ENCODE assay signal across 9 cellular contexts in genomic region chr2:189660803-189661147, GRCh38. TPM values are rescaled to one million over a fixed set of nuclear protein-coding genes. Genes with fewer than 3 reads are reported as not detected.
DNase-seq lines count a peak whose midpoint lies in the region; ATAC-seq and TF ChIP-seq lines count a peak whose summit lies in the region.
"Had no signal": no experiment of that assay in that cellular context is flagged by ENCODE, and none has a peak within 500 bp of the region (broad histone marks: within the 10 kb centered on the region; RNA-seq: fewer than 3 reads in every experiment).

No MANE protein-coding gene starts in this region.

- DNase-seq in DND-41, result no peak
- DNase-seq in MM.1S, result no peak
- DNase-seq in esophagus muscularis mucosa (ENCODE audit: extremely low spot score), result no peak
- no peak for DNase-seq in gastrocnemius medialis
- no peak for DNase-seq in NCI-H2196 (lab: John Stamatoyannopoulos, UW; ENCODE audit: unreplicated experiment)
- no peak for DNase-seq in Peyer's patch
- no peak for DNase-seq in NCI-H82 treated with DMSO at 0.1 percent for 48 hours (lab: John Stamatoyannopoulos, UW; ENCODE audit: unreplicated experiment)
- no peak for DNase-seq in ACHN

- in situ Hi-C loops in gastrocnemius medialis (cut with MboI; ENCODE audit: low sequenced_read_pairs in 4 of 4) (loop anchor here in 1 of 4 donors (5.0 kb wide), 1 partner anchor 37 kb away; no protein-coding TSS in a partner anchor), ACHN (cut with HindIII; ENCODE audit: low pct_ligation_motif_present, low pct_unique_long_range_greater_than_20kb, low sequenced_read_pairs) (no loop called here)

- H2AFZ ChIP-seq in DND-41 (ENCODE audit: low read depth, low read length) (no peak overlapping the region), MM.1S (ENCODE audit: low read length) (no peak overlapping the region)

- intact Hi-C loops in esophagus muscularis mucosa (cut with DNase I) (loop anchor here (2.0 to 5.0 kb wide), 2 partner anchors 36 to 122 kb away; partner anchors contain the start of genes ORMDL1 and PMS1), gastrocnemius medialis (cut with DNase I; ENCODE audit: low total_unique reads) (loop anchor here (1.0 to 10.0 kb wide), 6 partner anchors 14 to 1354 kb away; partner anchors contain the start of genes ANKAR, MSTN, ORMDL1 and OSGEPL1)

- H3F3A ChIP-seq in MM.1S (ENCODE audit: insufficient read depth, low read length), result peaks cover 20% of the 10 kb centered on the region

- TF ChIP-seq EP300 in esophagus muscularis mucosa (IDR thresholded peaks at IDR 0.05), result no peak

- H3K9me3 ChIP-seq in DND-41 (ENCODE audit: insufficient read depth, low read length, severe bottlenecking) (no peaks in the 10 kb centered on the region), MM.1S (replicated peaks; ENCODE audit: insufficient read depth, low read length) (no peaks in the 10 kb centered on the region), esophagus muscularis mucosa (no peaks in the 10 kb centered on the region), gastrocnemius medialis (no peaks in the 10 kb centered on the region), Peyer's patch (no peaks in the 10 kb centered on the region)
- H3K9me3 ChIP-seq: testis had no signal

- H3K9me2 ChIP-seq in MM.1S (replicated peaks; ENCODE audit: insufficient read depth, low read length), result no peaks in the 10 kb centered on the region

- H3K4me1 ChIP-seq in DND-41 (ENCODE audit: insufficient read depth, low read length), result peaks cover 66% of the 10 kb centered on the region
- H3K4me1 ChIP-seq in MM.1S (ENCODE audit: low read length), result peaks cover 33% of the 10 kb centered on the region
- H3K4me1 ChIP-seq in esophagus muscularis mucosa, result peaks cover 22 to 37% (median 30%) of the 10 kb centered on the region in 4 donors
- peaks cover 23 to 28% of the 10 kb centered on the region in 2 donors for H3K4me1 ChIP-seq in gastrocnemius medialis
- H3K4me1 ChIP-seq in Peyer's patch, result peaks cover 0 to 27% (median 5%) of the 10 kb centered on the region in 4 donors

- WGBS in esophagus muscularis mucosa, result 5% methylated on average over 4 of the region's 4 CpGs

- H3K4me3 ChIP-seq in DND-41 (ENCODE audit: low read depth in 1 of 2, low read length in 2 of 2) (no peak overlapping the region), MM.1S (ENCODE audit: low read length) (no peak overlapping the region), esophagus muscularis mucosa (peak overlapping the region in 1 of 4 donors; percentile 96), gastrocnemius medialis (no peak overlapping the region), Peyer's patch (no peak overlapping the region)

- 0 out of 2 replicates have a peak overlapping the region, but pooled peaks have one; percentile 13 for H3K27ac ChIP-seq in DND-41 (ENCODE audit: low read length)
- no peak overlapping the region for H3K27ac ChIP-seq in MM.1S (ENCODE audit: low read length)
- H3K27ac ChIP-seq in esophagus muscularis mucosa (replicated peaks in 1 of 4), result peak overlapping the region in 3 of 4 donors; percentile 5 to 90 (median 34)
- peak overlapping the region; percentile 16 to 97 (median 66) for H3K27ac ChIP-seq in gastrocnemius medialis
- H3K27ac ChIP-seq in Peyer's patch, result peak overlapping the region in 1 of 4 donors; percentile 89

- H3K4me2 ChIP-seq in DND-41 (ENCODE audit: insufficient read depth, low read length) (peak overlapping the region; percentile 46), MM.1S (ENCODE audit: low read depth, low read length) (0 out of 2 replicates have a peak overlapping the region, but pooled peaks have one; percentile 8)

- H3K79me2 ChIP-seq in DND-41 (ENCODE audit: insufficient read depth, low read length) (peaks cover 43% of the 10 kb centered on the region), MM.1S (ENCODE audit: low read length) (peaks cover 39% of the 10 kb centered on the region)

- H3K9ac ChIP-seq in DND-41 (ENCODE audit: low read depth, low read length) (peak overlapping the region; percentile 14; the same call in 1 of the 2 replicates), MM.1S (ENCODE audit: low read length) (no peak overlapping the region)

- no peak for TF ChIP-seq POLR2A in esophagus muscularis mucosa (IDR thresholded peaks at IDR 0.05; ENCODE audit: low read depth)
- no peak for TF ChIP-seq POLR2A in gastrocnemius medialis (IDR thresholded peaks at IDR 0.05)
- TF ChIP-seq POLR2A in Peyer's patch (IDR thresholded peaks at IDR 0.05), result no peak

- H4K20me1 ChIP-seq in DND-41 (ENCODE audit: insufficient read depth, low read length), result no peaks in the 10 kb centered on the region; the same call in 1 of the 2 replicates
- H4K20me1 ChIP-seq in MM.1S (ENCODE audit: insufficient read depth, low read length), result no peaks in the 10 kb centered on the region

- no peak for ATAC-seq in DND-41 (ENCODE audit: insufficient read depth, low read depth)
- no peak for ATAC-seq in gastrocnemius medialis

- no peak for TF ChIP-seq CTCF in DND-41 (IDR thresholded peaks at IDR 0.05; ENCODE audit: borderline replicate concordance, extremely low read depth, low read length, poor library complexity, severe bottlenecking)
- no peak for TF ChIP-seq CTCF in MM.1S (IDR thresholded peaks at IDR 0.05; ENCODE audit: low read length)
- TF ChIP-seq CTCF in esophagus muscularis mucosa (IDR thresholded peaks at IDR 0.05), result no peak
- TF ChIP-seq CTCF in gastrocnemius medialis (IDR thresholded peaks at IDR 0.05 in 4 of 5, conservative IDR thresholded peaks at IDR 0.05 in 1 of 5), result no peak
- no peak for TF ChIP-seq CTCF in Peyer's patch (IDR thresholded peaks at IDR 0.05)

- peaks cover 11% of the 10 kb centered on the region for H3K36me3 ChIP-seq in DND-41 (ENCODE audit: insufficient read depth, low read length)
- H3K36me3 ChIP-seq in MM.1S (replicated peaks; ENCODE audit: insufficient read depth, low read length), result peaks cover 2% of the 10 kb centered on the region; the same call in 1 of the 2 replicates
- peaks cover 0 to 3% (median 2%) of the 10 kb centered on the region in 4 donors for H3K36me3 ChIP-seq in esophagus muscularis mucosa
- H3K36me3 ChIP-seq in gastrocnemius medialis, result no peaks in the 10 kb centered on the region
- H3K36me3 ChIP-seq in Peyer's patch, result peaks cover 0 to under 1% (median 0%) of the 10 kb centered on the region in 3 donors

- H3K27me3 ChIP-seq in DND-41 (ENCODE audit: insufficient read depth, low read length, poor library complexity), result no peaks in the 10 kb centered on the region
- H3K27me3 ChIP-seq in MM.1S (replicated peaks; ENCODE audit: insufficient read depth, low read length), result no peaks in the 10 kb centered on the region
- no peaks in the 10 kb centered on the region for H3K27me3 ChIP-seq in esophagus muscularis mucosa
- no peaks in the 10 kb centered on the region for H3K27me3 ChIP-seq in gastrocnemius medialis
- no peaks in the 10 kb centered on the region for H3K27me3 ChIP-seq in Peyer's patch
- H3K27me3 ChIP-seq: testis had no signal

RNA-seq across cellular contexts. Expression of gene ASNSD1, which starts 0.5 kb away (rescaled TPM):
- total RNA-seq in esophagus muscularis mucosa (10 to 100 TPM; 39.6 to 51.9 (median 47.2) TPM), gastrocnemius medialis (100 to 1,000 TPM in 1 of 4 donors, 10 to 100 TPM in 3; 68.1 to 114 (median 87.3) TPM), Peyer's patch (10 to 100 TPM; 20.4 to 49.5 (median 29.3) TPM)

RNA-seq across cellular contexts. Expression of gene ANKAR, which starts 13.7 kb away (rescaled TPM):
- 10 to 100 TPM in 3 of 4 donors, 1 to 10 TPM in 1; 7.9 to 19.1 (median 11.2) TPM for total RNA-seq in esophagus muscularis mucosa
- 10 to 100 TPM in 1 of 4 donors, 1 to 10 TPM in 3; 3.4 to 13.1 (median 5.9) TPM for total RNA-seq in gastrocnemius medialis
- 10 to 100 TPM in 3 of 4 donors, 1 to 10 TPM in 1; 6.6 to 20.5 (median 15.9) TPM for total RNA-seq in Peyer's patch
